In the genomic region with DNA sequence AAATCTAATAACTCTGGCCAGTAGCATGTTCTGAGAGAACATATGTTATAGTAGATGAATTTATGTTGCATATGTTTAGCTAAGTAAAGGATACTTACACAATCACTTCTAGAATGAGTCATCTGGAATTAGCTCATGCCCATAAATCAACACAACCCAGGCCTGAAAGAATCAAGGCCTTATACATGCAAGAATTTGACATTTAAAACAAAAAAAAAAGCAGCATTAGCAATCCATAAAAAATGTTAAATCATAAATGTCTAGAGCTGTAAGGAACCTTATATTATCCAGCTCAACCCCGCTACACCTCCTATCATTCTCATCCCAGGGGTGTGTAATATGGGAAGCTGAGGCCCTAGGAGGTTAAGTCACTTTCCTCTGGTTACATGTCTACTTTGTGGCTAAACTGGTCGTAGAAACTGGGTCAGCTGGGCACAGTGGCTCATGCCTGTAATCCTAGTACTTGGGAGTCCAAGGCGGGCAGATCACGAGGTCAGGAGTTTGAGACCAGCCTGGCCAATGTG, we compare ENCODE assay signal across 9 cellular contexts.
DNase-seq lines count a peak whose midpoint lies in the region; ATAC-seq, FAIRE-seq and TF ChIP-seq lines count a peak whose summit lies in the region.
"Had no signal": no experiment of that assay in that cellular context is flagged by ENCODE, and none has a peak within 500 bp of the region (broad histone marks: within the 10 kb centered on the region; RNA-seq: fewer than 3 reads in every experiment).

No MANE protein-coding gene starts in this region.

- no peak overlapping the region for H3K4me3 Mint-ChIP-seq in astrocyte (ENCODE audit: unreplicated experiment)
- H3K4me3 Mint-ChIP-seq in CD4-positive, alpha-beta T cell: no peak overlapping the region

- FAIRE-seq in astrocyte (lab: Jason Lieb, UNC): peak; percentile 90
- FAIRE-seq: kidney had no signal

- intact Hi-C loops in CD4-positive, alpha-beta T cell (cut with DNase I, micrococcal nuclease): no loop called here

- H3K27me3 ChIP-seq in astrocyte (ENCODE audit: insufficient read depth, low read length) (no peaks in the 10 kb centered on the region), mesendoderm (ENCODE audit: insufficient read depth, low read length, poor library complexity) (no peaks in the 10 kb centered on the region)
- H3K27me3 ChIP-seq in CD4-positive, alpha-beta T cell (ENCODE audit: control insufficient read depth, insufficient read depth, low read length): no peaks in the 10 kb centered on the region

- H3K4me1 ChIP-seq in astrocyte (ENCODE audit: insufficient read depth, low read length) (peaks cover 42% of the 10 kb centered on the region), mesendoderm (ENCODE audit: control insufficient read depth, low read depth, low read length) (no peaks in the 10 kb centered on the region)

- peaks cover 5% of the 10 kb centered on the region for H3K36me3 Mint-ChIP-seq in astrocyte (ENCODE audit: low read depth, unreplicated experiment)
- no peaks in the 10 kb centered on the region for H3K36me3 Mint-ChIP-seq in CD4-positive, alpha-beta T cell (ENCODE audit: low read depth)

- no peaks in the 10 kb centered on the region for H3K27me3 Mint-ChIP-seq in astrocyte (ENCODE audit: low read depth, unreplicated experiment)
- no peaks in the 10 kb centered on the region for H3K27me3 Mint-ChIP-seq in CD4-positive, alpha-beta T cell

- CTCF ChIA-PET in CD4-positive, alpha-beta T cell (lab: Charles Lee): no interaction called here

- H3K36me3 ChIP-seq in astrocyte (ENCODE audit: insufficient read depth, low read length) (no peaks in the 10 kb centered on the region), mesendoderm (ENCODE audit: control insufficient read depth, insufficient read depth, low read length) (no peaks in the 10 kb centered on the region)

- TF ChIP-seq CTCF in astrocyte (IDR thresholded peaks at IDR 0.05; ENCODE audit: insufficient read depth, low read depth, low read length): no peak
- TF ChIP-seq CTCF in CD4-positive, alpha-beta T cell (IDR thresholded peaks at IDR 0.05): no peak

- WGBS in mesendoderm (ENCODE audit: extremely low coverage, insufficient coverage, low lambda C conversion rate): no CpG with 5 or more reads among the region's 4 CpGs

- peak overlapping the region; percentile 54 for H3K4me2 ChIP-seq in astrocyte (ENCODE audit: low read length)
- no peak overlapping the region for H3K4me2 ChIP-seq in mesendoderm (ENCODE audit: low read length)

- no peak overlapping the region for H3K4me3 ChIP-seq in astrocyte (ENCODE audit: insufficient read depth, low read depth, low read length)
- no peak overlapping the region for H3K4me3 ChIP-seq in mesendoderm (ENCODE audit: low read length)

- no peaks in the 10 kb centered on the region for H4K20me1 ChIP-seq in astrocyte (ENCODE audit: insufficient read depth, low read length)

- peaks cover 6% of the 10 kb centered on the region for H3K9me3 Mint-ChIP-seq in astrocyte (ENCODE audit: unreplicated experiment)
- no peaks in the 10 kb centered on the region for H3K9me3 Mint-ChIP-seq in CD4-positive, alpha-beta T cell

- no peaks in the 10 kb centered on the region for H3K9me3 ChIP-seq in astrocyte (ENCODE audit: insufficient read depth, low read depth, low read length)
- no peaks in the 10 kb centered on the region for H3K9me3 ChIP-seq in CD4-positive, alpha-beta T cell (ENCODE audit: control insufficient read depth, low read length)

- no peak for ATAC-seq in GM18907 (IDR thresholded peaks at IDR 0.05; ENCODE audit: unreplicated experiment)
- no peak for ATAC-seq in HG02642 (IDR thresholded peaks at IDR 0.05; ENCODE audit: poor library complexity, unreplicated experiment)
- no peak for ATAC-seq in CD4-positive, alpha-beta T cell (ENCODE audit: poor library complexity)
- ATAC-seq in HG03354 (IDR thresholded peaks at IDR 0.05; ENCODE audit: poor library complexity, severe bottlenecking, unreplicated experiment): no peak

- H3K27ac ChIP-seq in astrocyte (ENCODE audit: low read depth, low read length) (peak overlapping the region; percentile 87), mesendoderm (ENCODE audit: low read depth, low read length) (no peak overlapping the region)
- no peak overlapping the region for H3K27ac ChIP-seq in CD4-positive, alpha-beta T cell (ENCODE audit: low read depth, low read length)

- no peak overlapping the region for H2AK5ac ChIP-seq in mesendoderm (ENCODE audit: low read length)

- no peak overlapping the region for H2BK120ac ChIP-seq in mesendoderm (ENCODE audit: low read depth, low read length)

- DNase-seq in AG20443 (ENCODE audit: low spot score) (peak; percentile 49), KBM-7 (peak; percentile 36), astrocyte (ENCODE audit: low read depth) (peak; percentile 98), mesendoderm (peak; percentile 24)
- DNase-seq in CD4-positive, alpha-beta T cell: no peak
- DNase-seq: kidney had no signal

- no peak overlapping the region for H3K56ac ChIP-seq in mesendoderm (ENCODE audit: low read length)

- H2BK5ac ChIP-seq in mesendoderm (ENCODE audit: low read length): no peak overlapping the region

- H3K27ac Mint-ChIP-seq in astrocyte (ENCODE audit: unreplicated experiment): peak overlapping the region; percentile 100
- H3K27ac Mint-ChIP-seq in CD4-positive, alpha-beta T cell: no peak overlapping the region

- H3K79me1 ChIP-seq in mesendoderm (ENCODE audit: low read length): no peaks in the 10 kb centered on the region

- H4K8ac ChIP-seq in mesendoderm (ENCODE audit: low read depth, low read length): no peak overlapping the region

- H3K4me1 Mint-ChIP-seq in astrocyte (ENCODE audit: low read depth, unreplicated experiment): peaks cover 58% of the 10 kb centered on the region
- H3K4me1 Mint-ChIP-seq in CD4-positive, alpha-beta T cell (ENCODE audit: low read depth): no peaks in the 10 kb centered on the region

- H3K9ac ChIP-seq in astrocyte (ENCODE audit: low read length): peak overlapping the region; percentile 55
- H3K9ac ChIP-seq in mesendoderm (ENCODE audit: low read length): no peak overlapping the region

- H3K79me2 ChIP-seq in astrocyte (ENCODE audit: insufficient read depth, low read length): no peaks in the 10 kb centered on the region
- no peaks in the 10 kb centered on the region for H3K79me2 ChIP-seq in mesendoderm (ENCODE audit: control insufficient read depth, insufficient read depth, low read length)

- in situ Hi-C loops in KBM-7 (cut with MboI; ENCODE audit: low pct_unique_long_range_greater_than_20kb, low sequenced_read_pairs): no loop called here

- POLR2A ChIA-PET in CD4-positive, alpha-beta T cell (lab: Charles Lee): interaction anchor here (1.1 to 1.4 kb wide), 2 partner anchors 8 to 56 kb away, joined by 3 read pairs; no protein-coding TSS in a partner anchor

- no peak overlapping the region for H3K23ac ChIP-seq in mesendoderm (ENCODE audit: low read length)

- no peak overlapping the region for H2BK15ac ChIP-seq in mesendoderm (replicated peaks; ENCODE audit: low read depth)

- no peak overlapping the region for H3K18ac ChIP-seq in mesendoderm (ENCODE audit: low read length)

- H3K4ac ChIP-seq in mesendoderm (ENCODE audit: low read depth, low read length): no peak overlapping the region

- no peak overlapping the region for H4K5ac ChIP-seq in mesendoderm (ENCODE audit: low read length)

- no peak overlapping the region for H2AFZ ChIP-seq in astrocyte (ENCODE audit: low read depth, low read length)

Comparison
In these comparisons a context has a peak if more than half of its experiments do, and no peak if none do; other contexts are left out.
1. DNase-seq: peak in AG20443 (single experiment), KBM-7 (single experiment), astrocyte (single experiment) and mesendoderm (single experiment); none in CD4-positive, alpha-beta T cell (0 of 10).